21 cellular contexts compared by ENCODE assay signal in the genomic region with DNA sequence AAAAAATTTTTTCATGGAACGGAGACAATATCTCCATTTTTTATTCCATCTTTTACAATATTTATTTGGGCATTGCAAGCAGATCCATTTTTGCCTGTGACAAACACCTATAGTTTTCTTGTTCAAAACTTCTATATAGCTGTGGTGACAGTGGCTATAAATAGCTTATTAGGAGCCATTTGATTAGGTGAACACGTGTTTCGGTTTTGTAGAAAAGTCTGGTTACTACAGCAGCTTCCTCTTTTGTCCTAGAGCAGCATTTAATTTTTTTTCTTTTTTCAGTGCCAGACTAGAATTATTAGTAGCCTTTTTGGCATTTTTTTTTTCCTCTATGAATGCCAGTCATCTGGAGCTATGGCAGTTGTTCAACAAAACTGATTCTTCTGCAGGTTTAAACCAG.
DNase-seq lines count a peak whose midpoint lies in the region; ATAC-seq and TF ChIP-seq lines count a peak whose summit lies in the region.
"Had no signal": no experiment of that assay in that cellular context is flagged by ENCODE, and none has a peak within 500 bp of the region (broad histone marks: within the 10 kb centered on the region; RNA-seq: fewer than 3 reads in every experiment).

No MANE protein-coding gene starts in this region.

- no peaks in the 10 kb centered on the region for H3K36me3 ChIP-seq in left ventricle myocardium inferior
- H3K36me3 ChIP-seq: brain microvascular endothelial cell, upper lobe of right lung had no signal

- ATAC-seq in Right ventricle myocardium superior (ENCODE audit: poor library complexity) (no peak), HG02678 (IDR thresholded peaks at IDR 0.05; ENCODE audit: unreplicated experiment) (peak; percentile 69), HG03139 (IDR thresholded peaks at IDR 0.05; ENCODE audit: unreplicated experiment) (no peak)
- ATAC-seq: foreskin keratinocyte; HCT116; K562; stimulated activated naive CD8-positive, alpha-beta T cell treated with anti-CD3 and anti-CD28 coated beads, Interleukin-15, Interleukin-2, amounts not matched to agents 100 U/mL and 50 U/mL, for 24 hours; T-cell; upper lobe of right lung had no signal

- H3K27me3 ChIP-seq in left ventricle myocardium inferior (ENCODE audit: low read depth) = no peaks in the 10 kb centered on the region
- H3K27me3 ChIP-seq: brain microvascular endothelial cell, foreskin keratinocyte, upper lobe of right lung had no signal

- no peak overlapping the region for H3K4me3 ChIP-seq in left ventricle myocardium inferior
- H3K4me3 ChIP-seq: coronary artery, K562, upper lobe of right lung had no signal

- H3K9me3 ChIP-seq in left ventricle myocardium inferior (replicated peaks) = no peaks in the 10 kb centered on the region
- H3K9me3 ChIP-seq: upper lobe of right lung had no signal

- H3K27ac ChIP-seq in left ventricle myocardium inferior (replicated peaks) = peak overlapping the region; percentile 41
- H3K27ac ChIP-seq: brain microvascular endothelial cell, coronary artery, foreskin keratinocyte, upper lobe of right lung had no signal

- H3K4me1 ChIP-seq in left ventricle myocardium inferior = peaks cover 73% of the 10 kb centered on the region
- H3K4me1 ChIP-seq: foreskin keratinocyte, upper lobe of right lung had no signal

- intact Hi-C loops in left ventricle myocardium inferior (cut with micrococcal nuclease) = no loop called here
- intact Hi-C loops in Right ventricle myocardium superior (cut with DNase I) = no loop called here

- DNase-seq in left ventricle myocardium inferior (no peak), Right ventricle myocardium superior (no peak), NOMO-1 treated with DMSO at 0.1 percent for 48 hours (lab: John Stamatoyannopoulos, UW; ENCODE audit: unreplicated experiment) (peak; percentile 69), activated gamma-delta T cell (lab: John Stamatoyannopoulos, UW) (no peak), NCI-H2107 treated with DMSO at 0.1 percent for 48 hours (lab: John Stamatoyannopoulos, UW; ENCODE audit: unreplicated experiment) (no peak), GDM1 (lab: John Stamatoyannopoulos, UW) (no peak)
- DNase-seq: brain microvascular endothelial cell; C1 segment of cervical spinal cord; DMS153; foreskin keratinocyte; NCI-H1105 treated with DMSO at 0.1 percent for 48 hours; NCI-H2171; NCI-H82; stimulated activated naive CD8-positive, alpha-beta T cell treated with anti-CD3 and anti-CD28 coated beads, Interleukin-15, Interleukin-2, amounts not matched to agents 100 U/mL and 50 U/mL, for 24 hours; T-cell; upper lobe of right lung had no signal

- no peak for TF ChIP-seq CTCF in left ventricle myocardium inferior (IDR thresholded peaks at IDR 0.05; ENCODE audit: borderline replicate concordance)
